11 cellular contexts compared by ENCODE assay signal in genomic region chr15:41502787-41503668, GRCh38. TPM values are rescaled to one million over a fixed set of nuclear protein-coding genes. Genes with fewer than 3 reads are reported as not detected.
DNase-seq lines count a peak whose midpoint lies in the region; ATAC-seq and TF ChIP-seq lines count a peak whose summit lies in the region.
"Had no signal": no experiment of that assay in that cellular context is flagged by ENCODE, and none has a peak within 500 bp of the region (broad histone marks: within the 10 kb centered on the region; RNA-seq: fewer than 3 reads in every experiment).

No MANE protein-coding gene starts in this region.

- no peaks in the 10 kb centered on the region for H3K9me3 Mint-ChIP-seq in activated T-cell treated with anti-CD3 and anti-CD28 coated beads, Interleukin-2, amount 50 U/mL, for 4 hours

- no peaks in the 10 kb centered on the region for H3K9me3 ChIP-seq in iPS-18a (ENCODE audit: control insufficient read depth, low read depth, low read length)
- H3K9me3 ChIP-seq in stomach: no peaks in the 10 kb centered on the region
- H3K9me3 ChIP-seq: BE2C had no signal

- peak overlapping the region; percentile 48 for H3K4me3 ChIP-seq in iPS-18a (ENCODE audit: low read length)
- H3K4me3 ChIP-seq in stomach: peak overlapping the region in 3 of 4 donors; percentile 25 to 45 (median 37)

- in situ Hi-C loops in GM13976 (cut with MboI; ENCODE audit: low sequenced_read_pairs, unreplicated experiment): no loop called here

- no peak for TF ChIP-seq EP300 in stomach (IDR thresholded peaks at IDR 0.05)

- peaks cover 37% of the 10 kb centered on the region for H3K27me3 Mint-ChIP-seq in activated T-cell treated with anti-CD3 and anti-CD28 coated beads, Interleukin-2, amount 50 U/mL, for 4 hours (ENCODE audit: low read depth)

- H3K27ac ChIP-seq in iPS-18a (ENCODE audit: low read length) (no peak overlapping the region), stomach (no peak overlapping the region)
- H3K27ac ChIP-seq: KMS-11, parathyroid adenoma had no signal

- TF ChIP-seq CTCF in stomach (IDR thresholded peaks at IDR 0.05) (no peak), GM13976 (IDR thresholded peaks at IDR 0.05; ENCODE audit: borderline replicate concordance, control extremely low read depth, extremely low read depth, insufficient read depth, missing control alignments) (no peak)

- H3K27me3 ChIP-seq in iPS-18a (ENCODE audit: control insufficient read depth, insufficient read depth, low read length) (peaks cover 97% of the 10 kb centered on the region), stomach (peaks cover 4 to 64% (median 23%) of the 10 kb centered on the region in 3 donors)

- peaks cover 17% of the 10 kb centered on the region for H3K4me1 Mint-ChIP-seq in activated T-cell treated with anti-CD3 and anti-CD28 coated beads, Interleukin-2, amount 50 U/mL, for 4 hours (ENCODE audit: low read depth)

- ATAC-seq in activated T-cell treated with anti-CD3 and anti-CD28 coated beads, Interleukin-2, amount 50 U/mL, for 4 hours: peak; percentile 15 to 24

- 41 to 62% (median 56%) methylated on average over 38 to 55 of the region's 55 CpGs for WGBS in stomach, 5 donors

- H3K9ac ChIP-seq in iPS-18a (ENCODE audit: low read length): no peak overlapping the region
- H3K9ac ChIP-seq: KMS-11, parathyroid adenoma had no signal

- no peak for DNase-seq in activated T-cell treated with anti-CD3 and anti-CD28 coated beads, Interleukin-2, amount 50 U/mL, for 4 hours
- DNase-seq in activated T-cell treated with anti-CD3 and anti-CD28 coated beads for 4 hours: no peak
- DNase-seq in UCSD-AML1 (lab: John Stamatoyannopoulos, UW; ENCODE audit: unreplicated experiment): peak; percentile 73
- DNase-seq in stomach: no peak
- DNase-seq in GM13976 (ENCODE audit: low spot score): no peak
- DNase-seq in NCI-H2171 (lab: John Stamatoyannopoulos, UW): no peak
- DNase-seq in C1 segment of cervical spinal cord (lab: John Stamatoyannopoulos, UW): no peak
- DNase-seq: BE2C had no signal

- H3K4me1 ChIP-seq in iPS-18a (ENCODE audit: control insufficient read depth, low read depth, low read length) (peaks cover 6% of the 10 kb centered on the region), stomach (peaks cover 14 to 32% (median 23%) of the 10 kb centered on the region in 4 donors)
- H3K4me1 ChIP-seq: parathyroid adenoma had no signal

- H3K36me3 Mint-ChIP-seq in activated T-cell treated with anti-CD3 and anti-CD28 coated beads, Interleukin-2, amount 50 U/mL, for 4 hours (ENCODE audit: insufficient read depth): no peaks in the 10 kb centered on the region

- no peak for TF ChIP-seq POLR2A in stomach (IDR thresholded peaks at IDR 0.05)

- intact Hi-C loops in stomach (cut with DNase I; ENCODE audit: low total_unique reads): no loop called here

- H3K4me3 Mint-ChIP-seq in activated T-cell treated with anti-CD3 and anti-CD28 coated beads, Interleukin-2, amount 50 U/mL, for 4 hours: peak overlapping the region; percentile 56

- H3K36me3 ChIP-seq in iPS-18a (ENCODE audit: control insufficient read depth, low read depth, low read length) (no peaks in the 10 kb centered on the region), stomach (peaks cover 0 to 13% (median 5%) of the 10 kb centered on the region in 4 donors)
- H3K36me3 ChIP-seq: BE2C had no signal

RNA-seq across cellular contexts. Expression of gene ITPKA, which starts 9.4 kb away (rescaled TPM):
- under 1 TPM; 0.20 to 0.47 (median 0.27) TPM for total RNA-seq in activated T-cell treated with anti-CD3 and anti-CD28 coated beads, Interleukin-2, amount 50 U/mL, for 4 hours
- 100 to 1,000 TPM in 1 of 5 donors, 10 to 100 TPM in 3, 1 to 10 TPM in 1; 3.6 to 308 (median 30.9) TPM for total RNA-seq in stomach
- 10 to 100 TPM in 1 of 3 donors, 1 to 10 TPM in 2; 3.0 to 35.7 (median 6.8) TPM for polyA plus RNA-seq in stomach

RNA-seq across cellular contexts. Expression of gene LTK, which starts 10.6 kb away (rescaled TPM):
- total RNA-seq in activated T-cell treated with anti-CD3 and anti-CD28 coated beads, Interleukin-2, amount 50 U/mL, for 4 hours: under 1 TPM; 0.11 to 0.24 (median 0.23) TPM
- 10 to 100 TPM in 2 of 5 donors, 1 to 10 TPM in 3; 4.9 to 25.2 (median 9.7) TPM for total RNA-seq in stomach
- 1 to 10 TPM; 1.2 to 3.5 (median 1.7) TPM for polyA plus RNA-seq in stomach

RNA-seq across cellular contexts. Expression of gene RPAP1, which starts 41.0 kb away (rescaled TPM):
- total RNA-seq in activated T-cell treated with anti-CD3 and anti-CD28 coated beads, Interleukin-2, amount 50 U/mL, for 4 hours: 10 to 100 TPM; 63.6 to 70.4 (median 66.2) TPM
- total RNA-seq in stomach: 10 to 100 TPM in 3 of 5 donors, 1 to 10 TPM in 2; 1.8 to 17.4 (median 14.8) TPM
- 10 to 100 TPM in 1 of 3 donors, 1 to 10 TPM in 2; 6.0 to 10.6 (median 8.5) TPM for polyA plus RNA-seq in stomach

RNA-seq across cellular contexts. Expression of gene TYRO3, which starts 56.0 kb away (rescaled TPM):
- total RNA-seq in activated T-cell treated with anti-CD3 and anti-CD28 coated beads, Interleukin-2, amount 50 U/mL, for 4 hours: 1 to 10 TPM; 2.2 to 2.9 (median 2.3) TPM
- total RNA-seq in stomach: 10 to 100 TPM in 3 of 5 donors, 1 to 10 TPM in 1, under 1 TPM in 1; 0.89 to 16.9 (median 10.5) TPM
- 1 to 10 TPM; 3.6 to 6.6 (median 6.6) TPM for polyA plus RNA-seq in stomach

Comparison
In these comparisons a context has a peak if more than half of its experiments do, and no peak if none do; other contexts are left out.
1. RNA of gene LTK, which starts 10.6 kb away (total RNA-seq): 4.9 to 25.2 TPM in stomach; 0.11 to 0.24 TPM in activated T-cell treated with anti-CD3 and anti-CD28 coated beads, Interleukin-2, amount 50 U/mL, for 4 hours; every median in the first group is over 4 times any median in the second.